In the genomic region with DNA sequence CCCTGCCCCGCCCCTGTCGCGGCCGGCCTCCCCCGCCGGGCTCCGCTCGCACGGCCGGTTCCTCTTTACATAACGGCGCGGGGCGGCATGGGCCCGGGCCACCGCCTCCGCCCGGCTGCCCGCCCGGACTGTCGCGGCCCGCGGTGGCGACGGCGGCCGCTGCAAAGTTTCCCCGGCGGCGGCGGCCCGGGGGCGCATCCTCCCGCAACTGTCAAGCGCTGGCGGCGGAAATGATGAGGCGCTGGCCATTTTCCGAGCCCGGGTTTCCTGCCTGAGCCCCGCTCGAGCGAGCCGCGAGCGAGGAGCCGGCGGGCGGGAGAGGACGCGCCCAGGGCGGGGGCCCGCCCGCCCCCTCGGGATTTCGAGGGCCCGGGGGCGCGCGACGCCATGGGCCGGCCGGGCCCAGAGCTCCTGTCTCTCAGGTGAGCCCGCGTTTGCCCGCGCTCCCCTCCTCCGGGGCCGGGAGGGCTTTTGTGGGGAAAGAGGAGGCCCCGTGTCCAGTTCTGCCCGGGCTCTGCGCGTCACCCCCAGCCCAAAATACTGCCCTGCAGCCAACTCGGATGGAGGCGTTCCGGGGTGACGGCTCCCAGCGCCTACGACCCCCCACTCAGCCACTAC, we compare ENCODE assay signal across 8 cellular contexts. TPM values are rescaled to one million over a fixed set of nuclear protein-coding genes. Genes with fewer than 3 reads are reported as not detected.
DNase-seq lines count a peak whose midpoint lies in the region; ATAC-seq lines count a peak whose summit lies in the region.

A gene (plus strand): TSS at position 68 of the 618 bp plus-strand sequence. CDS start 12,223 bp downstream, outside the sequence.

- H3K36me3 Mint-ChIP-seq in dendritic cell treated with granulocyte-macrophage colony-stimulating factor and Interleukin-4, amounts not matched to agents 40 ng/mL and 50 ng/mL, for 4 days (ENCODE audit: low read depth): peaks cover 50% of the 10 kb centered on the region

- H3K36me3 ChIP-seq in mesodermal cell (ENCODE audit: control insufficient read depth, insufficient read depth, low read length): peaks cover 6% of the 10 kb centered on the region

- no peaks in the 10 kb centered on the region for H3K9me3 ChIP-seq in mesodermal cell (ENCODE audit: control insufficient read depth, low read length)

- no peaks in the 10 kb centered on the region for H3K27me3 Mint-ChIP-seq in dendritic cell treated with granulocyte-macrophage colony-stimulating factor and Interleukin-4, amounts not matched to agents 40 ng/mL and 50 ng/mL, for 4 days

- peak; percentile 11 for ATAC-seq in HG03135 (IDR thresholded peaks at IDR 0.05; ENCODE audit: unreplicated experiment)

- 0% methylated on average over 41 to 48 of the region's 80 CpGs for WGBS in mesodermal cell (ENCODE audit: insufficient coverage in 2 of 2), 2 experiments

- peaks cover 51% of the 10 kb centered on the region for H3K4me1 ChIP-seq in mesodermal cell (ENCODE audit: control insufficient read depth, insufficient read depth, low read length, poor library complexity, severe bottlenecking)

- intact Hi-C loops in dendritic cell treated with granulocyte-macrophage colony-stimulating factor and Interleukin-4, amounts not matched to agents 40 ng/mL and 50 ng/mL, for 4 days (cut with micrococcal nuclease): no loop called here

- H3K4me3 ChIP-seq in mesodermal cell (ENCODE audit: extremely low read depth, insufficient read depth, low read length, poor library complexity, severe bottlenecking): peak within 1 kb of the TSS; percentile 90

- peak; percentile 79 for DNase-seq in NCI-H2196 (lab: John Stamatoyannopoulos, UW; ENCODE audit: unreplicated experiment)
- no peak for DNase-seq in NCI-H2196 treated with DMSO at 0.1 percent for 48 hours (lab: John Stamatoyannopoulos, UW; ENCODE audit: unreplicated experiment)
- DNase-seq in T1000 (lab: John Stamatoyannopoulos, UW): peak; percentile 70
- no peak for DNase-seq in putamen (ENCODE audit: low spot score)

- peak within 1 kb of the TSS; percentile 98 for H3K27ac ChIP-seq in mesodermal cell (ENCODE audit: low read depth, low read length, severe bottlenecking)
- H3K27ac ChIP-seq in temporal lobe (ENCODE audit: low read depth, low read length): peak within 1 kb of the TSS; percentile 56

- H3K4me3 Mint-ChIP-seq in dendritic cell treated with granulocyte-macrophage colony-stimulating factor and Interleukin-4, amounts not matched to agents 40 ng/mL and 50 ng/mL, for 4 days: peak within 1 kb of the TSS; percentile 91

- H3K27ac Mint-ChIP-seq in dendritic cell treated with granulocyte-macrophage colony-stimulating factor and Interleukin-4, amounts not matched to agents 40 ng/mL and 50 ng/mL, for 4 days: peak within 1 kb of the TSS; percentile 93

- H3K9me3 Mint-ChIP-seq in dendritic cell treated with granulocyte-macrophage colony-stimulating factor and Interleukin-4, amounts not matched to agents 40 ng/mL and 50 ng/mL, for 4 days: no peaks in the 10 kb centered on the region

- peaks cover 64% of the 10 kb centered on the region for H3K4me1 Mint-ChIP-seq in dendritic cell treated with granulocyte-macrophage colony-stimulating factor and Interleukin-4, amounts not matched to agents 40 ng/mL and 50 ng/mL, for 4 days (ENCODE audit: low read depth)

RNA-seq across cellular contexts. Expression of the gene that starts here (rescaled TPM):
- 25.4 TPM for polyA plus RNA-seq in mesodermal cell (2013, experiment 1 of 2)
- polyA plus RNA-seq in mesodermal cell (2013, experiment 2 of 2): 21.4 TPM
- 3.0 TPM for total RNA-seq in temporal lobe

Comparison
In these comparisons a context has a peak if more than half of its experiments do, and no peak if none do; other contexts are left out.
1. DNase-seq: peak in NCI-H2196 (single experiment) and T1000 (single experiment); none in NCI-H2196 treated with DMSO at 0.1 percent for 48 hours (single experiment) and putamen (single experiment).